ENCODE assay signal across 8 cellular contexts in genomic region chr6:13395272-13396237, GRCh38.
A peak's percentile ranks its signal among the peaks of the same experiment; 100 is the strongest.
DNase-seq lines count a peak whose midpoint lies in the region; ATAC-seq and TF ChIP-seq lines count a peak whose summit lies in the region.

No MANE protein-coding gene starts in this region.

- H3K4me1 Mint-ChIP-seq in IgD-negative memory B cell (peaks cover 34 to 46% (median 43%) of the 10 kb centered on the region in 3 donors), activated B cell treated with CpG ODN at 0.5 μM for 24 hours (peaks cover 56% of the 10 kb centered on the region), type B pancreatic cell (ENCODE audit: unreplicated experiment) (peaks cover 23% of the 10 kb centered on the region)
- H3K4me1 Mint-ChIP-seq in stimulated activated memory B cell treated with anti-CD40 and anti-IgM and Interleukin-4, amounts not matched to agents 10 μg/mL and 1 μg/mL and 100 μg/mL, for 72 hours: peaks cover 45% of the 10 kb centered on the region
- peaks cover 4% of the 10 kb centered on the region for H3K4me1 Mint-ChIP-seq in CD4-positive, alpha-beta T cell (ENCODE audit: low read depth)

- H3K4me3 ChIP-seq in hepatocyte: no peak overlapping the region

- H3K27ac ChIP-seq in hepatocyte: no peak overlapping the region
- H3K27ac ChIP-seq in CD4-positive, alpha-beta T cell (ENCODE audit: low read depth, low read length): no peak overlapping the region

- no peaks in the 10 kb centered on the region for H3K36me3 Mint-ChIP-seq in IgD-negative memory B cell
- no peaks in the 10 kb centered on the region for H3K36me3 Mint-ChIP-seq in activated B cell treated with CpG ODN at 0.5 μM for 24 hours (ENCODE audit: low read depth)
- peaks cover 5% of the 10 kb centered on the region for H3K36me3 Mint-ChIP-seq in stimulated activated memory B cell treated with anti-CD40 and anti-IgM and Interleukin-4, amounts not matched to agents 10 μg/mL and 1 μg/mL and 100 μg/mL, for 72 hours
- no peaks in the 10 kb centered on the region for H3K36me3 Mint-ChIP-seq in CD4-positive, alpha-beta T cell (ENCODE audit: low read depth)
- no peaks in the 10 kb centered on the region for H3K36me3 Mint-ChIP-seq in type B pancreatic cell

- H3K79me2 ChIP-seq in hepatocyte: no peaks in the 10 kb centered on the region

- no peaks in the 10 kb centered on the region for H3K9me3 ChIP-seq in hepatocyte (ENCODE audit: low read depth)
- H3K9me3 ChIP-seq in CD4-positive, alpha-beta T cell (ENCODE audit: control insufficient read depth, low read length): no peaks in the 10 kb centered on the region

- H3K4me1 ChIP-seq in hepatocyte (ENCODE audit: insufficient read depth): peaks cover 11% of the 10 kb centered on the region

- no peaks in the 10 kb centered on the region for H3K36me3 ChIP-seq in hepatocyte (replicated peaks; ENCODE audit: insufficient read depth, low read depth)

- peak overlapping the region in 3 of 4 donors; percentile 16 to 84 (median 60) for H3K4me3 Mint-ChIP-seq in IgD-negative memory B cell
- peak overlapping the region; percentile 47 for H3K4me3 Mint-ChIP-seq in activated B cell treated with CpG ODN at 0.5 μM for 24 hours
- no peak overlapping the region for H3K4me3 Mint-ChIP-seq in stimulated activated memory B cell treated with anti-CD40 and anti-IgM and Interleukin-4, amounts not matched to agents 10 μg/mL and 1 μg/mL and 100 μg/mL, for 72 hours
- H3K4me3 Mint-ChIP-seq in CD4-positive, alpha-beta T cell: no peak overlapping the region
- H3K4me3 Mint-ChIP-seq in type B pancreatic cell: no peak overlapping the region

- DNase-seq in GM04504 (ENCODE audit: low read depth) (peak; percentile 48), activated B cell treated with CpG ODN at 0.5 μM for 24 hours (no peak), hepatocyte (ENCODE audit: low spot score) (peak; percentile 58), type B pancreatic cell (ENCODE audit: extremely low spot score, unreplicated experiment) (no peak)
- DNase-seq in CD4-positive, alpha-beta T cell: no peak

- no peaks in the 10 kb centered on the region for H4K20me1 ChIP-seq in hepatocyte (ENCODE audit: insufficient read depth, poor library complexity, severe bottlenecking)

- 54% methylated on average over 12 of the region's 12 CpGs for WGBS in hepatocyte (ENCODE audit: low lambda C conversion rate, missing lambda C conversion rate)

- no peaks in the 10 kb centered on the region for H3K27me3 ChIP-seq in hepatocyte
- H3K27me3 ChIP-seq in CD4-positive, alpha-beta T cell (ENCODE audit: control insufficient read depth, insufficient read depth, low read length): no peaks in the 10 kb centered on the region

- H3K27ac Mint-ChIP-seq in IgD-negative memory B cell (peak overlapping the region; percentile 79 to 99 (median 98)), activated B cell treated with CpG ODN at 0.5 μM for 24 hours (peak overlapping the region; percentile 91), type B pancreatic cell (no peak overlapping the region)
- H3K27ac Mint-ChIP-seq in stimulated activated memory B cell treated with anti-CD40 and anti-IgM and Interleukin-4, amounts not matched to agents 10 μg/mL and 1 μg/mL and 100 μg/mL, for 72 hours: peak overlapping the region; percentile 90
- H3K27ac Mint-ChIP-seq in CD4-positive, alpha-beta T cell: no peak overlapping the region

- H3K4me2 ChIP-seq in hepatocyte: no peak overlapping the region

- CTCF ChIA-PET in activated B cell treated with CpG ODN at 0.5 μM for 24 hours (lab: Charles Lee): interaction anchor here (1.1 kb wide), 1 partner anchor 179 kb away, joined by 6 read pairs; the partner anchor contains the start of gene SIRT5
- CTCF ChIA-PET in CD4-positive, alpha-beta T cell (lab: Charles Lee): no interaction called here

- no peaks in the 10 kb centered on the region for H3K9me2 ChIP-seq in hepatocyte (replicated peaks; ENCODE audit: insufficient read depth)

- no peak overlapping the region for H2AFZ ChIP-seq in hepatocyte

- H3K27me3 Mint-ChIP-seq in IgD-negative memory B cell: no peaks in the 10 kb centered on the region
- H3K27me3 Mint-ChIP-seq in activated B cell treated with CpG ODN at 0.5 μM for 24 hours: no peaks in the 10 kb centered on the region
- H3K27me3 Mint-ChIP-seq in stimulated activated memory B cell treated with anti-CD40 and anti-IgM and Interleukin-4, amounts not matched to agents 10 μg/mL and 1 μg/mL and 100 μg/mL, for 72 hours: no peaks in the 10 kb centered on the region
- H3K27me3 Mint-ChIP-seq in CD4-positive, alpha-beta T cell: no peaks in the 10 kb centered on the region
- peaks cover 3% of the 10 kb centered on the region for H3K27me3 Mint-ChIP-seq in type B pancreatic cell

- POLR2A ChIA-PET in activated B cell treated with CpG ODN at 0.5 μM for 24 hours (lab: Charles Lee): interaction anchor here (1.1 to 2.2 kb wide), 6 partner anchors 12 to 179 kb away, joined by 3 to 9 read pairs (median 5); partner anchors contain the start of genes GFOD1 and SIRT5
- POLR2A ChIA-PET in CD4-positive, alpha-beta T cell (lab: Charles Lee): no interaction called here

- ATAC-seq in activated B cell treated with CpG ODN at 0.5 μM for 24 hours (ENCODE audit: low read depth) (peak; percentile 62), GM19397 (IDR thresholded peaks at IDR 0.05; ENCODE audit: unreplicated experiment) (no peak)
- peak; percentile 74 for ATAC-seq in stimulated activated memory B cell treated with anti-CD40 and anti-IgM and Interleukin-4, amounts not matched to agents 10 μg/mL and 1 μg/mL and 100 μg/mL, for 72 hours
- ATAC-seq in CD4-positive, alpha-beta T cell (ENCODE audit: poor library complexity): no peak

- TF ChIP-seq CTCF in activated B cell treated with CpG ODN at 0.5 μM for 24 hours (IDR thresholded peaks at IDR 0.05) (no peak), hepatocyte (IDR thresholded peaks at IDR 0.05; ENCODE audit: poor library complexity) (no peak), type B pancreatic cell (conservative IDR thresholded peaks at IDR 0.05) (no peak)
- TF ChIP-seq CTCF in CD4-positive, alpha-beta T cell (IDR thresholded peaks at IDR 0.05): no peak

- intact Hi-C loops in activated B cell treated with CpG ODN at 0.5 μM for 24 hours (cut with micrococcal nuclease): loop anchor here (1.0 to 5.0 kb wide), 3 partner anchors 12 to 132 kb away; no protein-coding TSS in a partner anchor
- intact Hi-C loops in CD4-positive, alpha-beta T cell (cut with DNase I, micrococcal nuclease): no loop called here

- H3K9me3 Mint-ChIP-seq in IgD-negative memory B cell (no peaks in the 10 kb centered on the region), activated B cell treated with CpG ODN at 0.5 μM for 24 hours (no peaks in the 10 kb centered on the region), type B pancreatic cell (no peaks in the 10 kb centered on the region)
- no peaks in the 10 kb centered on the region for H3K9me3 Mint-ChIP-seq in stimulated activated memory B cell treated with anti-CD40 and anti-IgM and Interleukin-4, amounts not matched to agents 10 μg/mL and 1 μg/mL and 100 μg/mL, for 72 hours
- H3K9me3 Mint-ChIP-seq in CD4-positive, alpha-beta T cell: no peaks in the 10 kb centered on the region

Comparison
In these comparisons a context has a peak if more than half of its experiments do, and no peak if none do; other contexts are left out.
1. DNase-seq: peak in GM04504 (single experiment) and hepatocyte (single experiment); none in activated B cell treated with CpG ODN at 0.5 μM for 24 hours (single experiment), CD4-positive, alpha-beta T cell (0 of 10) and type B pancreatic cell (single experiment).
2. H3K27ac Mint-ChIP-seq: peak in IgD-negative memory B cell (3 of 3), activated B cell treated with CpG ODN at 0.5 μM for 24 hours (single experiment) and stimulated activated memory B cell treated with anti-CD40 and anti-IgM and Interleukin-4, amounts not matched to agents 10 μg/mL and 1 μg/mL and 100 μg/mL, for 72 hours (single experiment); none in CD4-positive, alpha-beta T cell (single experiment) and type B pancreatic cell (single experiment).
3. H3K4me3 Mint-ChIP-seq: peak in IgD-negative memory B cell (3 of 4) and activated B cell treated with CpG ODN at 0.5 μM for 24 hours (single experiment); none in stimulated activated memory B cell treated with anti-CD40 and anti-IgM and Interleukin-4, amounts not matched to agents 10 μg/mL and 1 μg/mL and 100 μg/mL, for 72 hours (single experiment), CD4-positive, alpha-beta T cell (single experiment) and type B pancreatic cell (single experiment).
4. ATAC-seq: peak in activated B cell treated with CpG ODN at 0.5 μM for 24 hours (single experiment) and stimulated activated memory B cell treated with anti-CD40 and anti-IgM and Interleukin-4, amounts not matched to agents 10 μg/mL and 1 μg/mL and 100 μg/mL, for 72 hours (single experiment); none in CD4-positive, alpha-beta T cell (single experiment) and GM19397 (single experiment).